ENCODE assay signal across 12 cellular contexts in the genomic region with DNA sequence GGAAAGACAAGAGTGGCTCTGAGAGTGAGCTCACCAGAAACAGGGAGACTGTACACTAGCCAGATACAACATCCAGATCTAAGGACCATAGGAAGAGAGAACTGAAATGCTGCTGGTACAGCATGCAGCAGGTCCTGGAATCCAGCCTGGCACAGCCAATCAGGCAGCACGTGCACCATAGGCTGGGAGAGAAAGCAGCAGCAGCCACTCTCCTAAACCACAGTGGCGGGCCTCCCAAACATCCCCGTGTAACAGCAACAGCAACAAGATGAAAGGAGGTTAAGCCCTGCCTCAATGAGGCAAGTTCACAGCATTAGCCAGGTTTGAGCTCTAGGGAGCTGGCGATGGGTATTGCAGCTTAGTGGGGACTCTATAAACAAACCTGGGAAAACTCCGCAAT.
DNase-seq lines count a peak whose midpoint lies in the region; ATAC-seq, FAIRE-seq and TF ChIP-seq lines count a peak whose summit lies in the region.
"Had no signal": no experiment of that assay in that cellular context is flagged by ENCODE, and none has a peak within 500 bp of the region (broad histone marks: within the 10 kb centered on the region; RNA-seq: fewer than 3 reads in every experiment).

No MANE protein-coding gene starts in this region.

- H3K4me1 ChIP-seq in HepG2 (ENCODE audit: insufficient read depth, low read length) (no peaks in the 10 kb centered on the region), right lobe of liver (no peaks in the 10 kb centered on the region), mesendoderm (ENCODE audit: control insufficient read depth, low read depth, low read length) (no peaks in the 10 kb centered on the region)
- H3K4me1 ChIP-seq: BLaER1 treated with 17β-estradiol and CSF1 and Interleukin-3, amounts not matched to agents 10 nM and 100 nM had no signal

- H3K27ac ChIP-seq in HepG2 (ENCODE audit: extremely low read length, insufficient read depth, low read length) = no peak overlapping the region
- H3K27ac ChIP-seq in right lobe of liver = no peak overlapping the region
- H3K27ac ChIP-seq in mesendoderm (ENCODE audit: low read depth, low read length) = no peak overlapping the region
- H3K27ac ChIP-seq: BLaER1 treated with 17β-estradiol and CSF1 and Interleukin-3, amounts not matched to agents 10 nM and 100 nM had no signal

- H2BK5ac ChIP-seq in mesendoderm (ENCODE audit: low read length) = no peak overlapping the region

- DNase-seq in HepG2 (ENCODE audit: low spot score) (no peak), right lobe of liver (no peak), WTC11 (ENCODE audit: low spot score) (no peak), mesendoderm (peak; percentile 22), left cardiac atrium (no peak), urothelium cell line (ENCODE audit: low spot score) (no peak)
- DNase-seq: 8988T had no signal

- FAIRE-seq in HepG2 (lab: Jason Lieb, UNC) (no peak), urothelium cell line (lab: Jason Lieb, UNC) (no peak)
- FAIRE-seq: H54 had no signal

- TF ChIP-seq EP300 in HepG2 (IDR thresholded peaks at IDR 0.05; ENCODE audit: low read depth in 2 of 2, low read length in 2 of 2) (no peak), HepG2 (CRISPR knock-in tag; IDR thresholded peaks at IDR 0.05; ENCODE audit: borderline replicate concordance) (no peak)

- no peak overlapping the region for H2AFZ ChIP-seq in HepG2 (ENCODE audit: low read length)

- H3K4me3 ChIP-seq in HepG2 (replicated peaks in 1 of 3; ENCODE audit: insufficient read depth in 1 of 3, low read depth in 2 of 3, low read length in 3 of 3) (no peak overlapping the region), right lobe of liver (no peak overlapping the region), mesendoderm (ENCODE audit: low read length) (no peak overlapping the region)
- H3K4me3 ChIP-seq: BLaER1 treated with 17β-estradiol and CSF1 and Interleukin-3, amounts not matched to agents 10 nM and 100 nM had no signal

- no peaks in the 10 kb centered on the region for H3K36me3 Mint-ChIP-seq in WTC11
- H3K36me3 Mint-ChIP-seq in activated T-helper 17 cell treated with anti-CD3 and anti-CD28 coated beads, Interleukin-2, amount 50 U/mL, for 72 hours (ENCODE audit: low read depth) = no peaks in the 10 kb centered on the region
- H3K36me3 Mint-ChIP-seq: CD4-positive, CD25-positive, alpha-beta regulatory T cell had no signal

- TF ChIP-seq CTCF in HepG2 (CRISPR knock-in tag; IDR thresholded peaks at IDR 0.05) (no peak), right lobe of liver (IDR thresholded peaks at IDR 0.05) (no peak), WTC11 (IDR thresholded peaks at IDR 0.05) (no peak)

- H2AK5ac ChIP-seq in mesendoderm (ENCODE audit: low read length) = no peak overlapping the region

- H3K79me2 ChIP-seq in HepG2 (ENCODE audit: insufficient read depth, low read length) (no peaks in the 10 kb centered on the region), mesendoderm (ENCODE audit: control insufficient read depth, insufficient read depth, low read length) (no peaks in the 10 kb centered on the region)

- H3K27ac Mint-ChIP-seq in WTC11 = no peak overlapping the region
- no peak overlapping the region for H3K27ac Mint-ChIP-seq in activated T-helper 17 cell treated with anti-CD3 and anti-CD28 coated beads, Interleukin-2, amount 50 U/mL, for 72 hours

- no peak overlapping the region for H4K8ac ChIP-seq in mesendoderm (ENCODE audit: low read depth, low read length)

- H2BK15ac ChIP-seq in mesendoderm (replicated peaks; ENCODE audit: low read depth) = no peak overlapping the region

- TF ChIP-seq POLR2A in HepG2 (IDR thresholded peaks at IDR 0.05; ENCODE audit: insufficient read depth in 1 of 2, low read depth in 2 of 2, low read length in 2 of 2) (no peak), right lobe of liver (IDR thresholded peaks at IDR 0.05) (no peak)

- POLR2A ChIA-PET in HepG2 (lab: Yijun Ruan, JAX) (no interaction called here), WTC11 (lab: Charles Lee) (no interaction called here)

- no peaks in the 10 kb centered on the region for H4K20me1 ChIP-seq in HepG2 (ENCODE audit: insufficient read depth, low read length)
- H4K20me1 ChIP-seq: BLaER1 treated with 17β-estradiol and CSF1 and Interleukin-3, amounts not matched to agents 10 nM and 100 nM had no signal

- CTCF ChIA-PET in HepG2 (lab: Yijun Ruan, JAX; ENCODE audit: low intra/inter-chr PET ratio, low total read pairs) = no interaction called here
- CTCF ChIA-PET in WTC11 (lab: Charles Lee) = no interaction called here

- TF ChIP-seq RAD21 in HepG2 (CRISPR knock-in tag; IDR thresholded peaks at IDR 0.05) = no peak

- WGBS in HepG2 (ENCODE audit: low lambda C conversion rate) = 17% methylated on average over 4 of the region's 5 CpGs
- WGBS in right lobe of liver (ENCODE audit: insufficient coverage, low coverage, low lambda C conversion rate, missing lambda C conversion rate) = no CpG with 5 or more reads among the region's 5 CpGs
- WGBS in mesendoderm (ENCODE audit: extremely low coverage, insufficient coverage, low lambda C conversion rate) = no CpG with 5 or more reads among the region's 5 CpGs

- H3K27me3 ChIP-seq in HepG2 (ENCODE audit: control insufficient read depth in 1 of 2, insufficient read depth in 2 of 2, low read length in 2 of 2) (no peaks in the 10 kb centered on the region), right lobe of liver (no peaks in the 10 kb centered on the region), mesendoderm (ENCODE audit: insufficient read depth, low read length, poor library complexity) (no peaks in the 10 kb centered on the region)
- H3K27me3 ChIP-seq: BLaER1 treated with 17β-estradiol and CSF1 and Interleukin-3, amounts not matched to agents 10 nM and 100 nM had no signal

- in situ Hi-C loops in HepG2 (cut with HindIII; ENCODE audit: extremely low pct_ligation_motif_present, low pct_unique_long_range_greater_than_20kb) = no loop called here

- intact Hi-C loops in HepG2 (cut with micrococcal nuclease; ENCODE audit: unreplicated experiment) (no loop called here), right lobe of liver (cut with DNase I) (no loop called here), left cardiac atrium (cut with DNase I) (no loop called here)

- no peak overlapping the region for H3K4me3 Mint-ChIP-seq in WTC11
- no peak overlapping the region for H3K4me3 Mint-ChIP-seq in activated T-helper 17 cell treated with anti-CD3 and anti-CD28 coated beads, Interleukin-2, amount 50 U/mL, for 72 hours
- H3K4me3 Mint-ChIP-seq: CD4-positive, CD25-positive, alpha-beta regulatory T cell had no signal

- H3K9ac ChIP-seq in HepG2 (ENCODE audit: insufficient read depth, low read depth, low read length) (no peak overlapping the region), mesendoderm (ENCODE audit: low read length) (no peak overlapping the region)
- H3K9ac ChIP-seq: BLaER1 treated with 17β-estradiol and CSF1 and Interleukin-3, amounts not matched to agents 10 nM and 100 nM had no signal

- no peak overlapping the region for H3K56ac ChIP-seq in mesendoderm (ENCODE audit: low read length)

- H3K36me3 ChIP-seq in HepG2 (replicated peaks in 1 of 2; ENCODE audit: control insufficient read depth in 1 of 2, insufficient read depth in 2 of 2, low read length in 2 of 2) (no peaks in the 10 kb centered on the region), right lobe of liver (no peaks in the 10 kb centered on the region), mesendoderm (ENCODE audit: control insufficient read depth, insufficient read depth, low read length) (no peaks in the 10 kb centered on the region)
- H3K36me3 ChIP-seq: BLaER1 treated with 17β-estradiol and CSF1 and Interleukin-3, amounts not matched to agents 10 nM and 100 nM had no signal

- H3K4me2 ChIP-seq in HepG2 (ENCODE audit: low read depth, low read length) = no peak overlapping the region
- H3K4me2 ChIP-seq in mesendoderm (ENCODE audit: low read length) = no peak overlapping the region
- H3K4me2 ChIP-seq: BLaER1 treated with 17β-estradiol and CSF1 and Interleukin-3, amounts not matched to agents 10 nM and 100 nM had no signal

- no peaks in the 10 kb centered on the region for H3K9me3 ChIP-seq in HepG2 (ENCODE audit: low read length)
- H3K9me3 ChIP-seq in right lobe of liver = no peaks in the 10 kb centered on the region
- H3K9me3 ChIP-seq: BLaER1 treated with 17β-estradiol and CSF1 and Interleukin-3, amounts not matched to agents 10 nM and 100 nM had no signal

- ATAC-seq in HepG2 = peak; percentile 40; the same call in 1 of the 3 replicates
- ATAC-seq in right lobe of liver = no peak
- ATAC-seq in WTC11 = peak; percentile 82
- no peak for ATAC-seq in left cardiac atrium
- ATAC-seq in HG03139 (IDR thresholded peaks at IDR 0.05; ENCODE audit: unreplicated experiment) = no peak
- no peak for ATAC-seq in activated T-helper 17 cell treated with anti-CD3 and anti-CD28 coated beads, Interleukin-2, amount 50 U/mL, for 72 hours (replicated peaks)

- no peaks in the 10 kb centered on the region; the same call in 1 of the 2 replicates for H3K9me3 Mint-ChIP-seq in WTC11
- peaks cover under 1% of the 10 kb centered on the region for H3K9me3 Mint-ChIP-seq in activated T-helper 17 cell treated with anti-CD3 and anti-CD28 coated beads, Interleukin-2, amount 50 U/mL, for 72 hours

- H3K4ac ChIP-seq in mesendoderm (ENCODE audit: low read depth, low read length) = no peak overlapping the region

- H3K4me1 Mint-ChIP-seq in WTC11 = peaks cover 10% of the 10 kb centered on the region
- H3K4me1 Mint-ChIP-seq in activated T-helper 17 cell treated with anti-CD3 and anti-CD28 coated beads, Interleukin-2, amount 50 U/mL, for 72 hours = peaks cover 5% of the 10 kb centered on the region
- H3K4me1 Mint-ChIP-seq: CD4-positive, CD25-positive, alpha-beta regulatory T cell had no signal

- no peak overlapping the region for H3K23ac ChIP-seq in mesendoderm (ENCODE audit: low read length)

- no peak overlapping the region for H2BK120ac ChIP-seq in mesendoderm (ENCODE audit: low read depth, low read length)

- H4K5ac ChIP-seq in mesendoderm (ENCODE audit: low read length) = no peak overlapping the region

- no peak overlapping the region for H3K18ac ChIP-seq in mesendoderm (ENCODE audit: low read length)

- no TSS peak for BruUV-seq in HepG2 (replicated peaks; lab: Mats Ljungman, UMichigan)

- H3K27me3 Mint-ChIP-seq in WTC11 (ENCODE audit: low read depth) = no peaks in the 10 kb centered on the region
- no peaks in the 10 kb centered on the region for H3K27me3 Mint-ChIP-seq in activated T-helper 17 cell treated with anti-CD3 and anti-CD28 coated beads, Interleukin-2, amount 50 U/mL, for 72 hours

- H3K79me1 ChIP-seq in mesendoderm (ENCODE audit: low read length) = no peaks in the 10 kb centered on the region

TF ChIP-seq in WTC11, 78 proteins besides CTCF, POLR2A, EP300 and RAD21 (continues in another document):
- TF ChIP-seq PRRX2 (CRISPR knock-in tag; IDR thresholded peaks at IDR 0.05) = no peak
- TF ChIP-seq USF1 (CRISPR knock-in tag; IDR thresholded peaks at IDR 0.05) = no peak
- no peak for TF ChIP-seq MXD4 (CRISPR knock-in tag; IDR thresholded peaks at IDR 0.05; ENCODE audit: borderline replicate concordance)
- no peak for TF ChIP-seq NR2C2 (CRISPR knock-in tag; IDR thresholded peaks at IDR 0.05)

Comparison
In these comparisons a context has a peak if more than half of its experiments do, and no peak if none do; other contexts are left out.
1. ATAC-seq: peak in HepG2 (single experiment) and WTC11 (single experiment); none in right lobe of liver (0 of 4), left cardiac atrium (0 of 2), HG03139 (single experiment) and activated T-helper 17 cell treated with anti-CD3 and anti-CD28 coated beads, Interleukin-2, amount 50 U/mL, for 72 hours (single experiment).